In genomic region chr5:74499236-74499635, GRCh38 we compare ENCODE assay signal across 1 cellular context.
TF ChIP-seq lines count a peak whose summit lies in the region.

No MANE protein-coding gene starts in this region.

TF ChIP-seq in HepG2, 621 proteins besides CTCF, POLR2A, EP300 and RAD21 (continued from another document):
- TF ChIP-seq FOXP4 (CRISPR knock-in tag; IDR thresholded peaks at IDR 0.05) (0 out of 2 replicates have a peak, but pooled peaks have one; percentile 16), NR2F6 (IDR thresholded peaks at IDR 0.05) (no peak), NR2F6 (CRISPR knock-in tag; IDR thresholded peaks at IDR 0.05) (0 out of 2 replicates have a peak, but pooled peaks have one; percentile 18), FOXP1 (IDR thresholded peaks at IDR 0.05) (no peak), FOXP1 (CRISPR knock-in tag; IDR thresholded peaks at IDR 0.05) (peak; percentile 47; the same call in 1 of the 2 replicates), RARA (CRISPR knock-in tag; IDR thresholded peaks at IDR 0.05) (0 out of 2 replicates have a peak, but pooled peaks have one; percentile 8), PAXIP1 (CRISPR knock-in tag; conservative IDR thresholded peaks at IDR 0.05) (0 out of 2 replicates have a peak, but pooled peaks have one; percentile 36), CSRNP2 (CRISPR knock-in tag; conservative IDR thresholded peaks at IDR 0.05; ENCODE audit: low read depth) (no peak), KLF6 (CRISPR knock-in tag; IDR thresholded peaks at IDR 0.05) (no peak), RARG (CRISPR knock-in tag; IDR thresholded peaks at IDR 0.05; ENCODE audit: low read depth) (no peak), ZNF513 (CRISPR knock-in tag; conservative IDR thresholded peaks at IDR 0.05) (no peak), NFIC (IDR thresholded peaks at IDR 0.05; ENCODE audit: low read length) (0 out of 2 replicates have a peak, but pooled peaks have one; percentile 48), HNF1A (IDR thresholded peaks at IDR 0.05; ENCODE audit: low read depth) (0 out of 2 replicates have a peak, but pooled peaks have one; percentile 41), HNF1A (CRISPR knock-in tag; IDR thresholded peaks at IDR 0.05; ENCODE audit: borderline replicate concordance) (no peak), MIER3 (CRISPR knock-in tag; IDR thresholded peaks at IDR 0.05; ENCODE audit: borderline replicate concordance) (no peak), SRF (IDR thresholded peaks at IDR 0.05; ENCODE audit: low read depth, low read length) (peak; percentile 78), FOXJ3 (CRISPR knock-in tag; IDR thresholded peaks at IDR 0.05; ENCODE audit: borderline replicate concordance) (peak; percentile 48; the same call in 1 of the 2 replicates), SATB2 (CRISPR knock-in tag; IDR thresholded peaks at IDR 0.05) (0 out of 2 replicates have a peak, but pooled peaks have one; percentile 41), ZNF800 (CRISPR knock-in tag; IDR thresholded peaks at IDR 0.05) (no peak), ZNF780A (CRISPR knock-in tag; IDR thresholded peaks at IDR 0.05) (no peak), FOXA3 (CRISPR knock-in tag; IDR thresholded peaks at IDR 0.05) (peak; percentile 38), GATAD2A (CRISPR knock-in tag; IDR thresholded peaks at IDR 0.05) (peak; percentile 51), ZNF740 (CRISPR knock-in tag; IDR thresholded peaks at IDR 0.05) (no peak), SOX13 (IDR thresholded peaks at IDR 0.05) (no peak), SOX13 (CRISPR knock-in tag; conservative IDR thresholded peaks at IDR 0.05 in 1 of 2, IDR thresholded peaks at IDR 0.05 in 1 of 2) (peak in 1 of 2 experiments; percentile 21; a peak in 1 of 4 replicates), TCF7 (IDR thresholded peaks at IDR 0.05; ENCODE audit: low read depth) (no peak), SAP130 (CRISPR knock-in tag; IDR thresholded peaks at IDR 0.05; ENCODE audit: low read depth) (peak; percentile 19; the same call in 1 of the 2 replicates), ZNF503 (CRISPR knock-in tag; IDR thresholded peaks at IDR 0.05) (0 out of 2 replicates have a peak, but pooled peaks have one; percentile 46), ARNT (IDR thresholded peaks at IDR 0.05) (no peak), TARDBP (CRISPR knock-in tag; IDR thresholded peaks at IDR 0.05) (0 out of 2 replicates have a peak, but pooled peaks have one; percentile 17)
